In genomic region chr17:55246583-55246982, GRCh38 we compare ENCODE assay signal across 31 cellular contexts. TPM values are rescaled to one million over a fixed set of nuclear protein-coding genes. Genes with fewer than 3 reads are reported as not detected.
"Had no signal": no experiment of that assay in that cellular context is flagged by ENCODE, and none has a peak within 500 bp of the region (broad histone marks: within the 10 kb centered on the region; RNA-seq: fewer than 3 reads in every experiment).

No MANE protein-coding gene starts in this region.

- H3K27ac ChIP-seq: brain microvascular endothelial cell, coronary artery, dorsolateral prefrontal cortex, gastrocnemius medialis, heart left ventricle had no signal

- H3K9me3 Mint-ChIP-seq: activated CD4-positive, alpha-beta memory T cell treated with anti-CD3 and anti-CD28 coated beads, Interleukin-2, amount 10 ng/mL, durations not matched to agents 7 days and 5 days; activated naive CD4-positive, alpha-beta T cell treated with anti-CD3 and anti-CD28 coated beads, Interleukin-2, amount 10 ng/mL, durations not matched to agents 7 days and 5 days; activated T-cell treated with anti-CD3 and anti-CD28 coated beads, Interleukin-2, amount 50 U/mL, for 24 hours; T-helper 2 cell treated with Interferon-gamma antibody and Interleukin-4, amounts not matched to agents 5 μg/mL and 100 μg/mL, for 36 hours had no signal

- H3K27me3 ChIP-seq: brain microvascular endothelial cell, gastrocnemius medialis, heart left ventricle had no signal

- H3K4me1 ChIP-seq: gastrocnemius medialis, heart left ventricle had no signal

- H3K9me3 ChIP-seq: gastrocnemius medialis had no signal

- H3K36me3 Mint-ChIP-seq: activated naive CD4-positive, alpha-beta T cell treated with anti-CD3 and anti-CD28 coated beads, Interleukin-2, amount 10 ng/mL, durations not matched to agents 7 days and 5 days had no signal

- H3K4me3 ChIP-seq: coronary artery, dorsolateral prefrontal cortex, gastrocnemius medialis, heart left ventricle had no signal

- H3K4me1 Mint-ChIP-seq: activated CD4-positive, alpha-beta memory T cell treated with anti-CD3 and anti-CD28 coated beads, Interleukin-2, amount 10 ng/mL, durations not matched to agents 7 days and 5 days; activated CD4-positive, alpha-beta T cell treated with anti-CD3 and anti-CD28 coated beads, Interleukin-2, amount 10 ng/mL, durations not matched to agents 7 days and 5 days; activated naive CD4-positive, alpha-beta T cell treated with anti-CD3 and anti-CD28 coated beads, Interleukin-2, amount 10 ng/mL, durations not matched to agents 7 days and 5 days; central memory CD8-positive, alpha-beta T cell; endodermal cell; T-helper 17 cell had no signal

- ATAC-seq: activated T-cell treated with anti-CD3 and anti-CD28 coated beads, Interleukin-2, amount 50 U/mL, for 72 hours; esophagus mucosa; gastrocnemius medialis; heart left ventricle; T-helper 17 cell had no signal

- H3K4me3 Mint-ChIP-seq: activated CD4-positive, alpha-beta memory T cell treated with anti-CD3 and anti-CD28 coated beads, Interleukin-2, amount 10 ng/mL, durations not matched to agents 7 days and 5 days; activated CD4-positive, alpha-beta T cell treated with anti-CD3 and anti-CD28 coated beads, Interleukin-2, amount 10 ng/mL, durations not matched to agents 7 days and 5 days; activated naive CD4-positive, alpha-beta T cell treated with anti-CD3 and anti-CD28 coated beads, Interleukin-2, amount 10 ng/mL, durations not matched to agents 7 days and 5 days; activated naive CD8-positive, alpha-beta T cell; activated T-cell treated with anti-CD3 and anti-CD28 coated beads, Interleukin-2, amount 50 U/mL, for 24 hours; activated T-cell treated with anti-CD3 and anti-CD28 coated beads, Interleukin-2, amount 50 U/mL, for 72 hours; central memory CD8-positive, alpha-beta T cell; dendritic cell treated with granulocyte-macrophage colony-stimulating factor and Interleukin-4, amounts not matched to agents 40 ng/mL and 50 ng/mL, for 4 days; endodermal cell; T-helper 17 cell; T-helper 2 cell treated with Interferon-gamma antibody and Interleukin-4, amounts not matched to agents 5 μg/mL and 100 μg/mL, for 36 hours had no signal

- H3K27ac Mint-ChIP-seq: activated CD4-positive, alpha-beta memory T cell treated with anti-CD3 and anti-CD28 coated beads, Interleukin-2, amount 10 ng/mL, durations not matched to agents 7 days and 5 days; activated CD4-positive, alpha-beta T cell treated with anti-CD3 and anti-CD28 coated beads, Interleukin-2, amount 10 ng/mL, durations not matched to agents 7 days and 5 days; activated naive CD4-positive, alpha-beta T cell treated with anti-CD3 and anti-CD28 coated beads, Interleukin-2, amount 10 ng/mL, durations not matched to agents 7 days and 5 days; activated naive CD8-positive, alpha-beta T cell; activated T-cell treated with anti-CD3 and anti-CD28 coated beads, Interleukin-2, amount 50 U/mL, for 24 hours; activated T-cell treated with anti-CD3 and anti-CD28 coated beads, Interleukin-2, amount 50 U/mL, for 72 hours; dendritic cell treated with granulocyte-macrophage colony-stimulating factor and Interleukin-4, amounts not matched to agents 40 ng/mL and 50 ng/mL, for 4 days; endodermal cell; T-helper 17 cell; T-helper 2 cell treated with Interferon-gamma antibody and Interleukin-4, amounts not matched to agents 5 μg/mL and 100 μg/mL, for 36 hours had no signal

- H3K36me3 ChIP-seq: brain microvascular endothelial cell, gastrocnemius medialis, heart left ventricle had no signal

- DNase-seq: activated CD4-positive, alpha-beta memory T cell treated with anti-CD3 and anti-CD28 coated beads, Interleukin-2, amount 10 ng/mL, durations not matched to agents 7 days and 5 days; activated CD4-positive, alpha-beta T cell treated with anti-CD3 and anti-CD28 coated beads for 1 hour; activated CD4-positive, alpha-beta T cell treated with anti-CD3 and anti-CD28 coated beads for 4 hours; activated CD4-positive, alpha-beta T cell treated with anti-CD3 and anti-CD28 coated beads, Interleukin-2, amount 10 ng/mL, durations not matched to agents 7 days and 5 days; activated CD4-positive, alpha-beta T cell treated with anti-CD3 and anti-CD28 coated beads, Interleukin-2, amount 50 U/mL, for 4 hours; activated CD4-positive, CD25-positive, alpha-beta regulatory T cell; activated CD8-positive, alpha-beta memory T cell treated with anti-CD3 and anti-CD28 coated beads, Interleukin-2, amount 50 U/mL, for 48 hours; activated gamma-delta T cell; activated naive CD4-positive, alpha-beta T cell; activated naive CD4-positive, alpha-beta T cell treated with anti-CD3 and anti-CD28 coated beads, Interleukin-2, amount 10 ng/mL, durations not matched to agents 7 days and 5 days; activated T-cell treated with anti-CD3 and anti-CD28 coated beads for 4 hours; activated T-cell treated with anti-CD3 and anti-CD28 coated beads, Interleukin-2, amount 50 U/mL, for 24 hours; activated T-cell treated with anti-CD3 and anti-CD28 coated beads, Interleukin-2, amount 50 U/mL, for 72 hours; amniotic stem cell; anterior cingulate cortex; brain microvascular endothelial cell; dorsolateral prefrontal cortex; effector memory CD4-positive, alpha-beta T cell; endodermal cell; gastrocnemius medialis; glutamatergic neuron; heart left ventricle; T-helper 17 cell; T1000 had no signal

RNA-seq across cellular contexts. Expression of gene HLF, which starts 18.2 kb away (rescaled TPM):
- total RNA-seq: astrocyte, endodermal cell had no signal
